Comparison of ENCODE assay signal across 8 cellular contexts in genomic region chr5:172837640-172838039, GRCh38. TPM values are rescaled to one million over a fixed set of nuclear protein-coding genes. Genes with fewer than 3 reads are reported as not detected.
DNase-seq lines count a peak whose midpoint lies in the region; ATAC-seq and TF ChIP-seq lines count a peak whose summit lies in the region.

No MANE protein-coding gene starts in this region.

- DNase-seq in DMS153 treated with DMSO at 0.1 percent for 48 hours (lab: John Stamatoyannopoulos, UW; ENCODE audit: unreplicated experiment) (peak; percentile 66), RPMI8226 (peak; percentile 97), MV-4-11 (lab: John Stamatoyannopoulos, UW) (no peak), midbrain (lab: John Stamatoyannopoulos, UW) (no peak)

- H3K4me3 ChIP-seq in stomach smooth muscle (ENCODE audit: low read length in 2 of 2), result no peak overlapping the region

- no peaks in the 10 kb centered on the region for H3K27me3 ChIP-seq in stomach smooth muscle (ENCODE audit: control insufficient read depth in 1 of 2, insufficient read depth in 2 of 2, low read length in 2 of 2)

- peak overlapping the region; percentile 37 for H3K27ac ChIP-seq in stomach smooth muscle (ENCODE audit: low read length)

- peaks cover 53% of the 10 kb centered on the region for H3K4me1 ChIP-seq in stomach smooth muscle (ENCODE audit: control insufficient read depth, insufficient read depth, low read length)

- H3K36me3 ChIP-seq in stomach smooth muscle (ENCODE audit: control insufficient read depth in 2 of 2, insufficient read depth in 2 of 2, low read length in 2 of 2), result peaks cover 0 to 7% of the 10 kb centered on the region in 2 donors

- no peaks in the 10 kb centered on the region for H3K9me3 ChIP-seq in stomach smooth muscle (ENCODE audit: control insufficient read depth in 2 of 2, low read length in 2 of 2)

- peak overlapping the region in 1 of 2 donors; percentile 55 for H3K9ac ChIP-seq in stomach smooth muscle (ENCODE audit: low read length in 2 of 2)

- peak; percentile 65 for TF ChIP-seq POLR2A in GM19193 (IDR thresholded peaks at IDR 0.05; ENCODE audit: extremely low read depth, insufficient read depth, insufficient read length)

- peak; percentile 70 for ATAC-seq in HG03135 (IDR thresholded peaks at IDR 0.05; ENCODE audit: unreplicated experiment)
- peak; percentile 49 for ATAC-seq in esophagus mucosa

RNA-seq across cellular contexts. Expression of gene ERGIC1, which starts 3.6 kb away (rescaled TPM):
- total RNA-seq in esophagus mucosa, result 58.3 TPM

Comparison
In these comparisons a context has a peak if more than half of its experiments do, and no peak if none do; other contexts are left out.
1. DNase-seq: peak in DMS153 treated with DMSO at 0.1 percent for 48 hours (single experiment) and RPMI8226 (single experiment); none in MV-4-11 (single experiment) and midbrain (single experiment).